ENCODE assay signal across 23 cellular contexts in the genomic region with DNA sequence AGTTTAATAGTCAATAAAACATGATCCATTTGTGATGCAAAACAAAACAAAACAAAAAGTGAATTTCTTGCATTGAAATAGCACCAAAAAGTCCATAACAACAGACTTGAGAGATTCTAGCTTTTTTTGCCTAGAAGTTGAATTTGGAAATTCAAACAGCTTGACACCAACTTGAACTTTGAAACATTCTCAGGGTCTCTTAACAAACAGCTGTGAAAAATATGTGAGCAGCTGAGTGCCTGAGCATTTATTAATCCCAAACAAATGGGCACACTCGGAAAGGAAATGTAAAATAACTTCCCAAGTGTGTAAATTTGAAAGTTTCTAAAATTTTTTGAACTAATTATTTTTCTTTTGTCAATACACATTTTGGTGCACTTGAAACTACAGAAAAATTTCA. TPM values are rescaled to one million over a fixed set of nuclear protein-coding genes. Genes with fewer than 3 reads are reported as not detected.
"Had no signal": no experiment of that assay in that cellular context is flagged by ENCODE, and none has a peak within 500 bp of the region (broad histone marks: within the 10 kb centered on the region; RNA-seq: fewer than 3 reads in every experiment).

No MANE protein-coding gene starts in this region.

- H3K36me3 ChIP-seq: MG63, SJSA1 had no signal

- DNase-seq: IMR-90, Karpas-422, KG1, MG63, NCI-H1092, NCI-H1105 treated with DMSO at 0.1 percent for 48 hours, NCI-H1417 treated with DMSO at 0.1 percent for 48 hours, NCI-H146, NCI-H1694 treated with DMSO at 0.1 percent for 48 hours, NCI-H1930, NCI-H2081, NCI-H2107, NCI-H2227 treated with DMSO at 0.1 percent for 48 hours, NCI-H69, NCI-H774, Right ventricle myocardium superior, RPMI8226, SIG-M5 had no signal

- FAIRE-seq: RCC 7860 had no signal

- H3K9me3 ChIP-seq: SJSA1 had no signal

- H3K4me3 ChIP-seq: MG63, SJSA1, SK-N-MC had no signal

- H3K27ac ChIP-seq: SJSA1, SK-N-MC had no signal

- H3K27me3 ChIP-seq: MG63, SJSA1 had no signal

RNA-seq across cellular contexts. Expression of gene HMHB1, which starts 56.0 kb away (rescaled TPM):
- total RNA-seq: HT-29, IMR-90, NCI-H460, Right ventricle myocardium superior, SJSA1 had no signal
- polyA plus RNA-seq: IMR-90 had no signal
